In genomic region chr7:28411876-28412662, GRCh38 we compare ENCODE assay signal across 9 cellular contexts. TPM values are rescaled to one million over a fixed set of nuclear protein-coding genes. Genes with fewer than 3 reads are reported as not detected.
A peak's percentile ranks its signal among the peaks of the same experiment; 100 is the strongest.
DNase-seq lines count a peak whose midpoint lies in the region; TF ChIP-seq lines count a peak whose summit lies in the region.
"Had no signal": no experiment of that assay in that cellular context is flagged by ENCODE, and none has a peak within 500 bp of the region (broad histone marks: within the 10 kb centered on the region; RNA-seq: fewer than 3 reads in every experiment).

CREB5 (plus strand) TSS chr7:28412518; CDS start chr7:28412915, 397 bp downstream.

- peak; percentile 36 for TF ChIP-seq CTCF in GM06990 (IDR thresholded peaks at IDR 0.05; ENCODE audit: insufficient read depth, low read length, poor library complexity, severe bottlenecking)
- TF ChIP-seq CTCF in OCI-LY1 (IDR thresholded peaks at IDR 0.05; ENCODE audit: low read length): peak; percentile 66
- TF ChIP-seq CTCF in fibroblast of pulmonary artery (IDR thresholded peaks at IDR 0.05; ENCODE audit: low read length, missing control alignments): peak; percentile 42
- no peak for TF ChIP-seq CTCF in prostate gland (IDR thresholded peaks at IDR 0.05)

- no peaks in the 10 kb centered on the region for H3K9me2 ChIP-seq in OCI-LY1 (ENCODE audit: low read depth, low read length)

- no peaks in the 10 kb centered on the region for H3K79me2 ChIP-seq in OCI-LY1 (ENCODE audit: insufficient read depth, low read length)

- no peak for TF ChIP-seq POLR2A in prostate gland (IDR thresholded peaks at IDR 0.05)

- no peak within 1 kb of the TSS for H3K9ac ChIP-seq in OCI-LY1 (ENCODE audit: low read length)

- no peaks in the 10 kb centered on the region for H3F3A ChIP-seq in OCI-LY1 (ENCODE audit: insufficient read depth, low read length)

- 0 out of 2 replicates have a peak within 1 kb of the TSS, but pooled peaks have one; percentile 10 for H3K4me3 ChIP-seq in GM06990 (replicated peaks; ENCODE audit: low read depth, low read length)
- H3K4me3 ChIP-seq in OCI-LY1 (ENCODE audit: low read depth, low read length, poor library complexity, severe bottlenecking): no peak within 1 kb of the TSS
- no peak within 1 kb of the TSS for H3K4me3 ChIP-seq in fibroblast of pulmonary artery (replicated peaks; ENCODE audit: low read depth, low read length)
- no peak within 1 kb of the TSS for H3K4me3 ChIP-seq in prostate gland

- H3K27me3 ChIP-seq in GM06990 (replicated peaks; ENCODE audit: control insufficient read depth, insufficient read depth, low read length): peaks cover 1% of the 10 kb centered on the region; the same call in 1 of the 2 replicates
- H3K27me3 ChIP-seq in OCI-LY1 (ENCODE audit: insufficient read depth, low read length): peaks cover 8% of the 10 kb centered on the region; the same call in 1 of the 2 replicates
- no peaks in the 10 kb centered on the region for H3K27me3 ChIP-seq in prostate gland (replicated peaks; ENCODE audit: insufficient read depth)

- 61% methylated on average over 8 of the region's 8 CpGs for WGBS in prostate gland

- no peak within 1 kb of the TSS for H2AFZ ChIP-seq in OCI-LY1 (ENCODE audit: low read length)

- peaks cover 21% of the 10 kb centered on the region for H3K4me1 ChIP-seq in OCI-LY1 (ENCODE audit: insufficient read depth, low read length, severe bottlenecking)
- no peaks in the 10 kb centered on the region for H3K4me1 ChIP-seq in prostate gland (replicated peaks)

- DNase-seq in GM06990 (ENCODE audit: extremely low read depth, insufficient read length) (no peak), fibroblast of pulmonary artery (ENCODE audit: low read depth) (peak; percentile 35), putamen (ENCODE audit: low spot score) (peak; percentile 70), prostate gland (ENCODE audit: low spot score) (no peak), NCI-H510A (lab: John Stamatoyannopoulos, UW) (no peak), KG1 (lab: John Stamatoyannopoulos, UW) (no peak)
- no peak for DNase-seq in stimulated activated CD4-positive, alpha-beta T cell treated with anti-CD3 and anti-CD28 coated beads, Interleukin-2, amount 100 ng/mL, for 48 hours
- DNase-seq: SHP77 treated with DMSO at 0.1 percent for 48 hours had no signal

- no peak within 1 kb of the TSS for H3K4me2 ChIP-seq in OCI-LY1 (ENCODE audit: low read length)

- H3K9me3 ChIP-seq in OCI-LY1 (ENCODE audit: low read length): no peaks in the 10 kb centered on the region
- H3K9me3 ChIP-seq in prostate gland: no peaks in the 10 kb centered on the region

- H3K36me3 ChIP-seq in GM06990 (ENCODE audit: control insufficient read depth, insufficient read depth, low read length) (no peaks in the 10 kb centered on the region), OCI-LY1 (ENCODE audit: insufficient read depth, low read length) (no peaks in the 10 kb centered on the region), prostate gland (no peaks in the 10 kb centered on the region)

- intact Hi-C loops in prostate gland (cut with DNase I): no loop called here

- H3K27ac ChIP-seq in OCI-LY1 (ENCODE audit: low read depth, low read length, poor library complexity, severe bottlenecking): no peak within 1 kb of the TSS
- H3K27ac ChIP-seq in prostate gland: no peak within 1 kb of the TSS

- H4K20me1 ChIP-seq in OCI-LY1 (ENCODE audit: insufficient read depth, low read length): no peaks in the 10 kb centered on the region

RNA-seq across cellular contexts. Expression of gene CREB5, which starts in this region (rescaled TPM):
- 1 to 10 TPM in 1 of 2 donors, under 1 TPM in 1; 0.46 to 3.4 TPM for total RNA-seq in prostate gland

Comparison
In these comparisons a context has a peak if more than half of its experiments do, and no peak if none do; other contexts are left out.
1. DNase-seq: peak in fibroblast of pulmonary artery (single experiment) and putamen (single experiment); none in GM06990 (single experiment), prostate gland (single experiment), NCI-H510A (single experiment), stimulated activated CD4-positive, alpha-beta T cell treated with anti-CD3 and anti-CD28 coated beads, Interleukin-2, amount 100 ng/mL, for 48 hours (0 of 2) and KG1 (single experiment).
2. CTCF ChIP-seq: peak in GM06990 (single experiment), OCI-LY1 (single experiment) and fibroblast of pulmonary artery (single experiment); none in prostate gland (0 of 4).